ENCODE assay signal across 1 cellular context in the genomic region with DNA sequence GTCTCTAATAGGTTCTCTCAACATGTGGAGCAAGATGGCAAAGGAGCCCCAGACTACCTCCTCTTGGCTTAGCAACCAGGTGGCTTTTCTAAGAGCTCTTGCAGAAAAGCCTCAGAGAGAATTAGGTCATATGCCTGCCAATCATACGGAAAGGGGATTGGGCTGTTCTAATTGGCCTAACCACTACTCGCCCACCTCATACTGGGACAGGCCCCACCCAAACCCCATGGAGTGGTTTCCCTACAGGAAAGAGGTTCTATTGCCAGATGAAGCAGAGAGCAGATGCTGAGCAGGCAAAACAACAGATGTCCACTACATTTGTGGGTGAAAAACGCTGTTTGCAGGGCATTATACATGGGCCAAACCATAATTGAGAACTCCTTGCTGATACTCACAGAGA.
TF ChIP-seq lines count a peak whose summit lies in the region.

No MANE protein-coding gene starts in this region.

TF ChIP-seq in HCT116, 20 proteins besides CTCF, POLR2A, EP300 and RAD21 (continued from another document):
- TF ChIP-seq YY1 (IDR thresholded peaks at IDR 0.05; ENCODE audit: extremely low read depth, insufficient replicate concordance, low read depth, low read length), result no peak
- TF ChIP-seq SP1 (IDR thresholded peaks at IDR 0.05; ENCODE audit: low read depth), result no peak
